8 cellular contexts compared by ENCODE assay signal in the genomic region with DNA sequence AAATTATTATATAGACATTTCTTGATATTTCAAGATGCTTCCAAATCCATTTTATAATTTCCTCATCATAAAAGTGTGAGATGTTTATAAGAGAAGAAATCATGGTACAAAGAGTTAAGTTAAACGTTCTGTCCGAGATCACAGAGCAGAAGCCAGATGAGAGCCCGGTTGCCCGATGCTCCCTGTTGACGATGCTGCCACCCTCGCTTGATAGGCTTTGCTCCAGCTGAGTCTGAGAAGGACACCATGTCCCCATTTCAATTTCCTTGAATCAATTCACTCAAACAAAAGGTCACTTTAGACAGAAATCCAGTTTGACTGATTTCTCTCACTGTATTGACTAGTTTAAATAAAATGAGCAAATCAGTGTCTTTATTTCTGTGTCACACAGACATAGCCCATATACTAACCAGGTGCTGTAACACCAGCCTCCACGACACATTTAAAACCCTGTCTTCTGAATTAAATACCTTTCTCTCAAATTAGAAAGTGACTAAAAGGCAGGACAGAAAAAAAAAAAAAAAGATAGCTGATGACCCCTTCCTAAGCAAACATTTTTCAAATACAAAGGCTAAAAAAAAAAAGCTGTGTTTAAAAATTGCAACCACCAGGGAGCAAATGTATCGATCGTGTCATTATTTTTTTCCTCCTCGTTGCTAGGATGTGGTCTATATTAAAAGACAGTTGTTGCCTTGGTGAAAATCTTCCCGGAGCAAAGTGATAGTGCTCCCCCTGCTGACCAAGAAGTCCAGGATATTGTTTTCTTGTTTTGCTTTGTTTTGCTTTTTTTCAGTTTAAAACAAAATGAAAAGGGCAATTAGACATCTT. TPM values are rescaled to one million over a fixed set of nuclear protein-coding genes. Genes with fewer than 3 reads are reported as not detected.
A peak's percentile ranks its signal among the peaks of the same experiment; 100 is the strongest.
DNase-seq lines count a peak whose midpoint lies in the region; ATAC-seq, FAIRE-seq and TF ChIP-seq lines count a peak whose summit lies in the region.

No MANE protein-coding gene starts in this region.

- H3K4me3 ChIP-seq in cardiac fibroblast (replicated peaks in 1 of 2; ENCODE audit: low read depth in 2 of 2, low read length in 2 of 2) (peak overlapping the region; percentile 20 to 21), spleen (peak overlapping the region in 5 of 8 donors; percentile 9 to 52 (median 20))

- H3K9me3 ChIP-seq in T-helper 17 cell (ENCODE audit: control insufficient read depth, low read length, poor library complexity, severe bottlenecking) = no peaks in the 10 kb centered on the region
- peaks cover 0 to 14% (median 10%) of the 10 kb centered on the region in 8 donors for H3K9me3 ChIP-seq in spleen

- TF ChIP-seq POLR2A in spleen (IDR thresholded peaks at IDR 0.05) = no peak

- H3K4me1 ChIP-seq in spleen = peaks cover 13 to 53% (median 43%) of the 10 kb centered on the region in 6 donors

- no peaks in the 10 kb centered on the region for H3K27me3 Mint-ChIP-seq in T-helper 17 cell

- intact Hi-C loops in spleen (cut with DNase I; ENCODE audit: low total_unique reads) = loop anchor here (5.0 to 10.0 kb wide), 2 partner anchors 291 to 321 kb away; partner anchors contain the start of gene PRKACB

- H3K36me3 Mint-ChIP-seq in T-helper 17 cell (ENCODE audit: low read depth) = peaks cover 4% of the 10 kb centered on the region

- peak; percentile 66 for FAIRE-seq in G401.6 (lab: Jason Lieb, UNC)

- peak; percentile 67 for TF ChIP-seq CTCF in cardiac fibroblast (IDR thresholded peaks at IDR 0.05; ENCODE audit: low read depth, low read length)
- TF ChIP-seq CTCF in spleen (IDR thresholded peaks at IDR 0.05 in 8 of 11, conservative IDR thresholded peaks at IDR 0.05 in 3 of 11) = peak; percentile 36 to 79 (median 69)

- no peaks in the 10 kb centered on the region for H3K36me3 ChIP-seq in spleen

- POLR2A ChIA-PET in HEK293T (lab: Yijun Ruan, JAX) = no interaction called here

- no peaks in the 10 kb centered on the region for H3K27me3 ChIP-seq in spleen (replicated peaks in 1 of 7)

- H3K27ac ChIP-seq in spleen = peak overlapping the region in 5 of 8 donors; percentile 23 to 75 (median 62)

- DNase-seq in HEK293T (ENCODE audit: extremely low spot score) (peak; percentile 63), NCI-H1694 (lab: John Stamatoyannopoulos, UW) (peak; percentile 38), T-helper 17 cell (peak in 2 of 3 donors; percentile 23 to 33), cardiac fibroblast (ENCODE audit: low read depth in 2 of 2) (peak; percentile 89 to 90), iris pigment epithelial cell (ENCODE audit: low read depth) (peak; percentile 76), spleen (no peak)

- H3K4me1 Mint-ChIP-seq in T-helper 17 cell = peaks cover 9% of the 10 kb centered on the region

- 16 to 33% (median 18%) methylated on average over 11 of the region's 11 CpGs for WGBS in spleen, 5 donors

- ATAC-seq in T-helper 17 cell = peak; percentile 93
- ATAC-seq in HG02970 (IDR thresholded peaks at IDR 0.05; ENCODE audit: low FRiP score, unreplicated experiment) = no peak

- peak overlapping the region; percentile 21 for H3K4me3 Mint-ChIP-seq in T-helper 17 cell

- H3K27ac Mint-ChIP-seq in T-helper 17 cell = no peak overlapping the region

- CTCF ChIA-PET in HEK293T (lab: Yijun Ruan, JAX) = interaction anchor here (0.6 to 1.7 kb wide), 7 partner anchors 50 to 499 kb away, joined by 3 to 4 read pairs (median 3); no protein-coding TSS in a partner anchor

TF ChIP-seq in HEK293T, 16 proteins besides CTCF, POLR2A, EP300 and RAD21:
- TF ChIP-seq, protein P1, sequence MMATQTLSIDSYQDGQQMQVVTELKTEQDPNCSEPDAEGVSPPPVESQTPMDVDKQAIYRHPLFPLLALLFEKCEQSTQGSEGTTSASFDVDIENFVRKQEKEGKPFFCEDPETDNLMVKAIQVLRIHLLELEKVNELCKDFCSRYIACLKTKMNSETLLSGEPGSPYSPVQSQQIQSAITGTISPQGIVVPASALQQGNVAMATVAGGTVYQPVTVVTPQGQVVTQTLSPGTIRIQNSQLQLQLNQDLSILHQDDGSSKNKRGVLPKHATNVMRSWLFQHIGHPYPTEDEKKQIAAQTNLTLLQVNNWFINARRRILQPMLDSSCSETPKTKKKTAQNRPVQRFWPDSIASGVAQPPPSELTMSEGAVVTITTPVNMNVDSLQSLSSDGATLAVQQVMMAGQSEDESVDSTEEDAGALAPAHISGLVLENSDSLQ (IDR thresholded peaks at IDR 0.05) = no peak
- TF ChIP-seq L3MBTL2 (conservative IDR thresholded peaks at IDR 0.05) = no peak
- no peak for TF ChIP-seq HDGF (IDR thresholded peaks at IDR 0.05; ENCODE audit: borderline replicate concordance)
- TF ChIP-seq FOXA1 (IDR thresholded peaks at IDR 0.05) = no peak
- peak; percentile 76; the same call in 1 of the 2 replicates for TF ChIP-seq ZNF384 (IDR thresholded peaks at IDR 0.05)
- no peak for TF ChIP-seq SP1 (IDR thresholded peaks at IDR 0.05)

RNA-seq across cellular contexts. Expression of gene DNASE2B, which starts 35.2 kb away (rescaled TPM):
- total RNA-seq in T-helper 17 cell (not detected), spleen (1 to 10 TPM in 1 of 7 donors, under 1 TPM in 4, not detected in 2; 0.32 to 1.7 (median 0.57) TPM)
- 1 to 10 TPM in 1 of 3 donors, under 1 TPM in 2; 0.13 to 4.6 (median 0.36) TPM for polyA plus RNA-seq in spleen

RNA-seq across cellular contexts. Expression of gene RPF1, which starts 45.6 kb away (rescaled TPM):
- total RNA-seq in T-helper 17 cell (10 to 100 TPM; 41.0 to 52.7 TPM), spleen (10 to 100 TPM; 22.4 to 54.8 (median 26.5) TPM)
- 10 to 100 TPM; 28.7 to 38.1 (median 29.8) TPM for polyA plus RNA-seq in spleen
